15 cellular contexts compared by ENCODE assay signal in the genomic region with DNA sequence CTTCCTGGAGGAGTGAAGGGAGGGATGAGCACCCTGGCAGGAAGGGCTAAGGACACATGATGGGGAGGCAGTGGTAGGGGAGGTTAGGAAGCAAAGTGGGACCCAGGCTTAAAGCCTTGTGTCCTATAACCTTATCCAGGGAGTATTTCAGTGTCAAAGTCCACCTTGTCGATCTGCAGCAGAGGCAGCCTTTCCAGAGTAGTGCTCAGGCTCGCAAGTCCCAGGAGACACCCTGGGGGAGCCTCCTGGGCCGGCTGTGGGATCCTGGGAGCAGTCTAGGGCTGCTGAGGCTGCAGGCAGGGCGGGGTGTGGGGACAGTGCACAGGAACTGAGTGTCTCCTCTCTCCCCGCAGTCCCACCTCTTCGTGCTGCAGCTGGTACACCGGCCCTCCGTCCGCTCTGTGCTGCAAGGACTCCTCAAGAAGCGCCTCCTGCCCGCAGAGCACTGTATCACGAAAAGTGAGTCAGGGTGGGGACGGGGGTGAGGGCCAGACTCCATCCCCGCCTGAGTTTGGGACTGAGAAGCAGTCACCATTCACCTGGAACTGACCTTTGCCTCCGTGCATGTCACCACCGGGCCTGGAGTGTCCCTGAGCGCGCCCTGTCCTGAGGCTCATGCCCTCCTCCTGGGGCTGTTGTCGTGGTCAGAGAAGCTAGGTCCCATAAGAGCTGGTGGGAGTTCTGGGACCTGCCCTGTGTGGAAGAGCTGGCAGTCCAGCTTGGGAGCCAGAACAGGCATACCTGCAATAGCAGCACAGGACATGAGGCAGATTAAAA.
"Had no signal": no experiment of that assay in that cellular context is flagged by ENCODE, and none has a peak within 500 bp of the region (broad histone marks: within the 10 kb centered on the region; RNA-seq: fewer than 3 reads in every experiment).

No MANE protein-coding gene starts in this region.

- H3K9me3 ChIP-seq: adrenal gland, sigmoid colon, stomach, thoracic aorta had no signal

- ATAC-seq: effector memory CD8-positive, alpha-beta T cell had no signal

- DNase-seq: activated naive CD4-positive, alpha-beta T cell treated with anti-CD3 and anti-CD28 coated beads, Interleukin-2, amount 50 U/mL, for 16 hours; activated T-cell treated with anti-CD3 and anti-CD28 coated beads for 4 hours; adrenal gland; central memory CD4-positive, alpha-beta T cell; effector memory CD8-positive, alpha-beta T cell; hippocampal formation; naive B cell; occipital lobe; sigmoid colon; stimulated activated CD4-positive, alpha-beta T cell treated with anti-CD3 and anti-CD28 coated beads, Interleukin-12 subunit alpha, Interleukin-12 subunit beta, amount 100 ng/mL, for 4 hours; stomach; T1000 had no signal

- H3K9me3 Mint-ChIP-seq: effector memory CD8-positive, alpha-beta T cell; naive B cell had no signal

- H3K27ac ChIP-seq: adrenal gland, sigmoid colon, stomach, thoracic aorta, VCaP had no signal

- H3K4me3 Mint-ChIP-seq: effector memory CD8-positive, alpha-beta T cell; naive B cell had no signal

- H3K27me3 ChIP-seq: adrenal gland, sigmoid colon, stomach had no signal

- H3K4me3 ChIP-seq: adrenal gland, lung, sigmoid colon, stomach, thoracic aorta had no signal

- H3K27me3 Mint-ChIP-seq: effector memory CD8-positive, alpha-beta T cell; naive B cell had no signal
